Comparison of ENCODE assay signal across 1 cellular context in the genomic region with DNA sequence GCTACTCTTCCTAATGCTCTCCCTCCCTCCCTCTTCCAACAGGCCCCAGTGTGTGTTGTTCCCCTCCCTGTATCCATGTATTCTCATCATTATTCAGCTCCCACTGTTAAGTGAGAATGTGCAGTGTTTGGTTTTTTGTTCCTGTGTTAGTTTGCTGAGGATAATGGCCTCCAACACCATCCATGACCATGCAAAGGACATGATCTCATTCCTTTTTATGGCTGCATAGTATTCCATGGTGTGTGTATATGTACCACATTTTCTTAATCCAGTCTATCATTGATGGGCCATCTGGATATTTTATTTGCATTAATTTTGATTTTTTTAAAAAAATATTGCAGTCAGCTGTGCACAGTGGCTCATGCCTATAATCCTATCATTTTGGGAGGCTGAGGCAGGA.
TF ChIP-seq lines count a peak whose summit lies in the region.

No MANE protein-coding gene starts in this region.

TF ChIP-seq in SK-N-SH, 30 proteins besides CTCF, POLR2A, EP300 and RAD21 (continued from another document):
- TF ChIP-seq, protein P1, sequence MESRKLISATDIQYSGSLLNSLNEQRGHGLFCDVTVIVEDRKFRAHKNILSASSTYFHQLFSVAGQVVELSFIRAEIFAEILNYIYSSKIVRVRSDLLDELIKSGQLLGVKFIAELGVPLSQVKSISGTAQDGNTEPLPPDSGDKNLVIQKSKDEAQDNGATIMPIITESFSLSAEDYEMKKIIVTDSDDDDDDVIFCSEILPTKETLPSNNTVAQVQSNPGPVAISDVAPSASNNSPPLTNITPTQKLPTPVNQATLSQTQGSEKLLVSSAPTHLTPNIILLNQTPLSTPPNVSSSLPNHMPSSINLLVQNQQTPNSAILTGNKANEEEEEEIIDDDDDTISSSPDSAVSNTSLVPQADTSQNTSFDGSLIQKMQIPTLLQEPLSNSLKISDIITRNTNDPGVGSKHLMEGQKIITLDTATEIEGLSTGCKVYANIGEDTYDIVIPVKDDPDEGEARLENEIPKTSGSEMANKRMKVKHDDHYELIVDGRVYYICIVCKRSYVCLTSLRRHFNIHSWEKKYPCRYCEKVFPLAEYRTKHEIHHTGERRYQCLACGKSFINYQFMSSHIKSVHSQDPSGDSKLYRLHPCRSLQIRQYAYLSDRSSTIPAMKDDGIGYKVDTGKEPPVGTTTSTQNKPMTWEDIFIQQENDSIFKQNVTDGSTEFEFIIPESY (IDR thresholded peaks at IDR 0.05; ENCODE audit: borderline replicate concordance, low read depth): no peak
- TF ChIP-seq RCOR1 (IDR thresholded peaks at IDR 0.05; ENCODE audit: low read length) (no peak), TCF12 (IDR thresholded peaks at IDR 0.05) (no peak), FOXM1 (IDR thresholded peaks at IDR 0.05; ENCODE audit: low read depth) (no peak)
